ENCODE assay signal across 8 cellular contexts in genomic region chr4:184265566-184266351, GRCh38. TPM values are rescaled to one million over a fixed set of nuclear protein-coding genes. Genes with fewer than 3 reads are reported as not detected.
DNase-seq lines count a peak whose midpoint lies in the region; ATAC-seq and TF ChIP-seq lines count a peak whose summit lies in the region.

No MANE protein-coding gene starts in this region.

- H2BK12ac ChIP-seq in neuronal stem cell (ENCODE audit: low read length), result no peak overlapping the region

- H3K27ac ChIP-seq in KMS-11 (peak overlapping the region; percentile 91), neuronal stem cell (replicated peaks; ENCODE audit: low read length) (no peak overlapping the region)

- no peak overlapping the region for H2BK15ac ChIP-seq in neuronal stem cell (ENCODE audit: low read length)

- no peak overlapping the region for H3K4ac ChIP-seq in neuronal stem cell (ENCODE audit: low read length)

- H2BK5ac ChIP-seq in neuronal stem cell (ENCODE audit: low read length), result no peak overlapping the region

- H3K4me3 ChIP-seq in KMS-11 (IDR thresholded peaks at IDR 0.05; ENCODE audit: insufficient read depth, low read depth, low read length), result no peak overlapping the region
- H3K4me3 ChIP-seq in neuronal stem cell (ENCODE audit: low read length in 2 of 2), result no peak overlapping the region

- H3K9me3 ChIP-seq in neuronal stem cell (replicated peaks in 1 of 2; ENCODE audit: control insufficient read depth in 2 of 2, insufficient read depth in 1 of 2, low read depth in 1 of 2, low read length in 2 of 2), result peaks cover 0 to 2% of the 10 kb centered on the region in 2 donors

- no peak overlapping the region for H3K23ac ChIP-seq in neuronal stem cell (ENCODE audit: low read depth, low read length, poor library complexity)

- peak overlapping the region; percentile 51 for H3K27ac Mint-ChIP-seq in activated T-cell treated with anti-CD3 and anti-CD28 coated beads, Interleukin-2, amount 50 U/mL, for 72 hours
- peak overlapping the region; percentile 97 for H3K27ac Mint-ChIP-seq in activated B cell treated with CpG ODN at 0.5 μM for 24 hours

- POLR2A ChIA-PET in activated B cell treated with CpG ODN at 0.5 μM for 24 hours (lab: Charles Lee), result interaction anchor here (0.6 to 8.3 kb wide), 20 partner anchors 9 to 477 kb away, joined by 3 to 177 read pairs (median 7); partner anchors contain the start of genes CASP3, CENPU, IRF2 and PRIMPOL

- H4K91ac ChIP-seq in neuronal stem cell (ENCODE audit: low read depth, low read length, poor library complexity), result no peak overlapping the region

- H4K8ac ChIP-seq in neuronal stem cell (ENCODE audit: low read depth, low read length), result no peak overlapping the region

- TF ChIP-seq CTCF in KMS-11 (conservative IDR thresholded peaks at IDR 0.05; ENCODE audit: low read depth, low read length) (0 out of 2 replicates have a peak, but pooled peaks have one; percentile 11), activated B cell treated with CpG ODN at 0.5 μM for 24 hours (IDR thresholded peaks at IDR 0.05) (no peak)

- H2BK120ac ChIP-seq in neuronal stem cell (ENCODE audit: low read depth, low read length), result no peak overlapping the region

- H2AFZ ChIP-seq in KMS-11 (ENCODE audit: low read depth), result no peak overlapping the region; the same call in 1 of the 2 replicates
- peak overlapping the region; percentile 68 for H2AFZ ChIP-seq in neuronal stem cell (ENCODE audit: low read length)

- no peaks in the 10 kb centered on the region for H3K36me3 ChIP-seq in KMS-11 (ENCODE audit: insufficient read depth)
- no peaks in the 10 kb centered on the region for H3K36me3 ChIP-seq in neuronal stem cell (replicated peaks in 1 of 2; ENCODE audit: control insufficient read depth in 2 of 2, insufficient read depth in 2 of 2, low read length in 2 of 2)

- H4K20me1 ChIP-seq in KMS-11 (ENCODE audit: insufficient read depth), result no peaks in the 10 kb centered on the region

- H3K79me1 ChIP-seq in neuronal stem cell (ENCODE audit: low read depth, low read length), result no peaks in the 10 kb centered on the region

- peaks cover 85% of the 10 kb centered on the region for H3K4me1 ChIP-seq in KMS-11 (ENCODE audit: low read depth, poor library complexity, severe bottlenecking)
- peaks cover 2 to 16% of the 10 kb centered on the region in 2 donors for H3K4me1 ChIP-seq in neuronal stem cell (ENCODE audit: control insufficient read depth in 2 of 2, insufficient read depth in 1 of 2, low read depth in 1 of 2, low read length in 2 of 2)

- intact Hi-C loops in activated B cell treated with CpG ODN at 0.5 μM for 24 hours (cut with micrococcal nuclease), result loop anchor here (5.0 to 10.0 kb wide), 2 partner anchors 869 to 947 kb away; no protein-coding TSS in a partner anchor

- peaks cover 0 to 3% of the 10 kb centered on the region in 2 donors for H3K9me3 Mint-ChIP-seq in activated T-cell treated with anti-CD3 and anti-CD28 coated beads, Interleukin-2, amount 50 U/mL, for 72 hours
- no peaks in the 10 kb centered on the region for H3K9me3 Mint-ChIP-seq in activated B cell treated with CpG ODN at 0.5 μM for 24 hours

- H3K4me2 ChIP-seq in KMS-11 (peak overlapping the region; percentile 82), neuronal stem cell (ENCODE audit: insufficient read depth, low read length, poor library complexity, severe bottlenecking) (no peak overlapping the region)

- peak in 1 of 2 donors; percentile 27 for ATAC-seq in activated T-cell treated with anti-CD3 and anti-CD28 coated beads, Interleukin-2, amount 50 U/mL, for 72 hours (replicated peaks in 1 of 2)
- ATAC-seq in activated B cell treated with CpG ODN at 0.5 μM for 24 hours (ENCODE audit: low read depth), result no peak

- WGBS in neuronal stem cell (ENCODE audit: extremely low coverage in 2 of 2, insufficient read length in 2 of 2, insufficient replicate concordance in 1 of 2), 2 donors, result no CpG with 5 or more reads among the region's 16 CpGs

- H3K79me2 ChIP-seq in KMS-11 (ENCODE audit: insufficient read depth, low read depth), result no peaks in the 10 kb centered on the region; the same call in 1 of the 2 replicates

- no peak overlapping the region for H3K18ac ChIP-seq in neuronal stem cell (ENCODE audit: low read length)

- no peak for DNase-seq in activated T-cell treated with anti-CD3 and anti-CD28 coated beads, Interleukin-2, amount 50 U/mL, for 72 hours
- no peak for DNase-seq in activated T-cell treated with anti-CD3 and anti-CD28 coated beads, Interleukin-2, amount 50 U/mL, for 1 hour
- no peak for DNase-seq in activated B cell treated with CpG ODN at 0.5 μM for 24 hours
- DNase-seq in neuronal stem cell (ENCODE audit: low spot score), result no peak
- DNase-seq in cortex of kidney (lab: John Stamatoyannopoulos, UW), result no peak
- DNase-seq in hippocampal formation (lab: John Stamatoyannopoulos, UW), result no peak
- no peak for DNase-seq in D341Med (ENCODE audit: low spot score)

- H3K14ac ChIP-seq in neuronal stem cell (ENCODE audit: low read length), result no peak overlapping the region

- H3K36me3 Mint-ChIP-seq in activated T-cell treated with anti-CD3 and anti-CD28 coated beads, Interleukin-2, amount 50 U/mL, for 72 hours (ENCODE audit: insufficient read depth in 2 of 2), result peaks cover 0 to 1% of the 10 kb centered on the region in 2 donors
- H3K36me3 Mint-ChIP-seq in activated B cell treated with CpG ODN at 0.5 μM for 24 hours (ENCODE audit: low read depth), result no peaks in the 10 kb centered on the region

- CTCF ChIA-PET in activated B cell treated with CpG ODN at 0.5 μM for 24 hours (lab: Charles Lee), result interaction anchor here (0.9 to 7.5 kb wide), 17 partner anchors 8 to 718 kb away, joined by 3 to 119 read pairs (median 11); partner anchors contain the start of gene IRF2

- H2AK5ac ChIP-seq in neuronal stem cell (ENCODE audit: low read depth, low read length), result no peak overlapping the region

- H3K27me3 ChIP-seq in KMS-11 (ENCODE audit: insufficient read depth, low read depth) (no peaks in the 10 kb centered on the region), neuronal stem cell (ENCODE audit: control insufficient read depth in 3 of 3, insufficient read depth in 3 of 3, low read depth in 1 of 3, low read length in 3 of 3) (no peaks in the 10 kb centered on the region)

- peak overlapping the region; percentile 38 to 73 for H3K4me3 Mint-ChIP-seq in activated T-cell treated with anti-CD3 and anti-CD28 coated beads, Interleukin-2, amount 50 U/mL, for 72 hours
- H3K4me3 Mint-ChIP-seq in activated B cell treated with CpG ODN at 0.5 μM for 24 hours, result peak overlapping the region; percentile 67

- peaks cover 80% of the 10 kb centered on the region for H3K4me1 Mint-ChIP-seq in activated T-cell treated with anti-CD3 and anti-CD28 coated beads, Interleukin-2, amount 50 U/mL, for 72 hours (ENCODE audit: low read depth)
- peaks cover 65% of the 10 kb centered on the region for H3K4me1 Mint-ChIP-seq in activated B cell treated with CpG ODN at 0.5 μM for 24 hours

- H3K9ac ChIP-seq in KMS-11 (peak overlapping the region; percentile 56), neuronal stem cell (ENCODE audit: low read depth, low read length, poor library complexity) (no peak overlapping the region)

- H3K27me3 Mint-ChIP-seq in activated T-cell treated with anti-CD3 and anti-CD28 coated beads, Interleukin-2, amount 50 U/mL, for 72 hours (ENCODE audit: low read depth), result no peaks in the 10 kb centered on the region
- no peaks in the 10 kb centered on the region for H3K27me3 Mint-ChIP-seq in activated B cell treated with CpG ODN at 0.5 μM for 24 hours

RNA-seq across cellular contexts. Expression of gene ENPP6, which starts 48.1 kb away (rescaled TPM):
- under 1 TPM; 0.24 to 0.81 TPM for total RNA-seq in activated T-cell treated with anti-CD3 and anti-CD28 coated beads, Interleukin-2, amount 50 U/mL, for 72 hours
- total RNA-seq in activated B cell treated with CpG ODN at 0.5 μM for 24 hours, result not detected in 2 replicates
- polyA plus RNA-seq in neuronal stem cell (2013, experiment 1 of 2), result 0.01 TPM
- polyA plus RNA-seq in neuronal stem cell (2013, experiment 2 of 2), result 0.01 TPM
